ENCODE assay signal across 3 cellular contexts in genomic region chr22:12571500-12571899, GRCh38.
DNase-seq lines count a peak whose midpoint lies in the region; ATAC-seq and TF ChIP-seq lines count a peak whose summit lies in the region.
"Not testable (repeated sequence)": the region's sequence is repeated elsewhere in the genome, so short reads cannot be mapped to it uniquely, and the experiment has no call there.

No MANE protein-coding gene starts in this region.

- not testable (repeated sequence) for H3K9me3 Mint-ChIP-seq in activated CD4-positive, alpha-beta T cell treated with anti-CD3 and anti-CD28 coated beads, Interleukin-2, amount 10 ng/mL, durations not matched to agents 24 days and 14 days

- H3K36me3 Mint-ChIP-seq in activated CD4-positive, alpha-beta T cell treated with anti-CD3 and anti-CD28 coated beads, Interleukin-2, amount 10 ng/mL, durations not matched to agents 24 days and 14 days (ENCODE audit: low read depth): not testable (repeated sequence)

- H3K4me1 Mint-ChIP-seq in activated CD4-positive, alpha-beta T cell treated with anti-CD3 and anti-CD28 coated beads, Interleukin-2, amount 10 ng/mL, durations not matched to agents 24 days and 14 days: not testable (repeated sequence)

- ATAC-seq in RWPE2 (ENCODE audit: low read depth): not testable (repeated sequence)

- H3K9me3 ChIP-seq in RWPE2 (ENCODE audit: severe bottlenecking): not testable (repeated sequence)

- H3K36me3 ChIP-seq in RWPE2 (ENCODE audit: low read depth): not testable (repeated sequence)

- peak; percentile 15 for DNase-seq in RWPE2 (ENCODE audit: low spot score)
- peak; percentile 56 for DNase-seq in activated CD4-positive, alpha-beta T cell treated with anti-CD3 and anti-CD28 coated beads, Interleukin-2, amount 10 ng/mL, durations not matched to agents 24 days and 14 days
- DNase-seq in activated CD8-positive, alpha-beta memory T cell treated with anti-CD3 and anti-CD28 coated beads, Interleukin-2, amount 50 U/mL, for 48 hours: peak; percentile 48

- H3K27me3 ChIP-seq in RWPE2 (ENCODE audit: insufficient read depth, poor library complexity, severe bottlenecking): not testable (repeated sequence)

- H3K27ac ChIP-seq in RWPE2 (ENCODE audit: poor library complexity, severe bottlenecking): not testable (repeated sequence)

- intact Hi-C loops in activated CD4-positive, alpha-beta T cell treated with anti-CD3 and anti-CD28 coated beads, Interleukin-2, amount 10 ng/mL, durations not matched to agents 24 days and 14 days (cut with micrococcal nuclease): not testable (repeated sequence)

- H3K4me3 ChIP-seq in RWPE2 (ENCODE audit: severe bottlenecking): not testable (repeated sequence)

- not testable (repeated sequence) for H3K4me3 Mint-ChIP-seq in activated CD4-positive, alpha-beta T cell treated with anti-CD3 and anti-CD28 coated beads, Interleukin-2, amount 10 ng/mL, durations not matched to agents 24 days and 14 days

- H3K27me3 Mint-ChIP-seq in activated CD4-positive, alpha-beta T cell treated with anti-CD3 and anti-CD28 coated beads, Interleukin-2, amount 10 ng/mL, durations not matched to agents 24 days and 14 days: not testable (repeated sequence)

- not testable (repeated sequence) for H3K27ac Mint-ChIP-seq in activated CD4-positive, alpha-beta T cell treated with anti-CD3 and anti-CD28 coated beads, Interleukin-2, amount 10 ng/mL, durations not matched to agents 24 days and 14 days

- not testable (repeated sequence) for H3K4me1 ChIP-seq in RWPE2 (ENCODE audit: insufficient read depth, poor library complexity, severe bottlenecking)

- not testable (repeated sequence) for TF ChIP-seq CTCF in RWPE2 (IDR thresholded peaks at IDR 0.05; ENCODE audit: poor library complexity, severe bottlenecking)
